ENCODE assay signal across 9 cellular contexts in the genomic region with DNA sequence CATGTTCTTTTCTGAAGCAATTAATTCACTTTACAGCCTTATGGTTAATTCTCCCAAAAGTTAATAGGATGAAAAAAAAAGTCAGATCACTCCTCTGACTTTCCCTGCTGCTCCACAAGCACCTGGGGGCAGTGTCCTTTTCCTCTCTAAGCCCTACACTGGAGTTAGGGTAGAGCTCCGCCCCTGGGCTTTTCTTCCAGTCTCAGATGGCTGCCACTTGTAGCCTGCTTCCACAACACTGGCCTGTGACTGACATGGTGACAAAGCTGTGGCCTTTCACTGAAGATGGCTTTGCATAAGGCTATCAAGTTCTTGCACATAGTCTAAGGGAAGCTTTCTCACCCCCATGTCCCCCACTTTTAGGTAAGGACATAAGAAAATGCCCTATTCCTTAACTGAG. TPM values are rescaled to one million over a fixed set of nuclear protein-coding genes. Genes with fewer than 3 reads are reported as not detected.
DNase-seq lines count a peak whose midpoint lies in the region; ATAC-seq, FAIRE-seq and TF ChIP-seq lines count a peak whose summit lies in the region.
"Had no signal": no experiment of that assay in that cellular context is flagged by ENCODE, and none has a peak within 500 bp of the region (broad histone marks: within the 10 kb centered on the region; RNA-seq: fewer than 3 reads in every experiment).

No MANE protein-coding gene starts in this region.

- H3K9me2 ChIP-seq in hepatocyte (replicated peaks; ENCODE audit: insufficient read depth) = no peaks in the 10 kb centered on the region

- H3K36me3 ChIP-seq in HepG2 (replicated peaks in 1 of 2; ENCODE audit: control insufficient read depth in 1 of 2, insufficient read depth in 2 of 2, low read length in 2 of 2) (no peaks in the 10 kb centered on the region), right lobe of liver (no peaks in the 10 kb centered on the region), hepatocyte (replicated peaks; ENCODE audit: insufficient read depth, low read depth) (no peaks in the 10 kb centered on the region)

- TF ChIP-seq RAD21 in HepG2 (CRISPR knock-in tag; IDR thresholded peaks at IDR 0.05) = peak; percentile 26; the same call in 1 of the 2 replicates

- no peaks in the 10 kb centered on the region for H3K79me2 ChIP-seq in HepG2 (ENCODE audit: insufficient read depth, low read length)
- H3K79me2 ChIP-seq in hepatocyte = peaks cover 12% of the 10 kb centered on the region

- H3K4me1 ChIP-seq in HepG2 (ENCODE audit: insufficient read depth, low read length) (peaks cover 42% of the 10 kb centered on the region), right lobe of liver (peaks cover 0 to 11% (median 2%) of the 10 kb centered on the region in 4 donors), hepatocyte (ENCODE audit: insufficient read depth) (peaks cover 9% of the 10 kb centered on the region)

- no peaks in the 10 kb centered on the region for H4K20me1 ChIP-seq in HepG2 (ENCODE audit: insufficient read depth, low read length)
- H4K20me1 ChIP-seq in hepatocyte (ENCODE audit: insufficient read depth, poor library complexity, severe bottlenecking) = no peaks in the 10 kb centered on the region

- H3K9me3 ChIP-seq in HepG2 (ENCODE audit: low read length) = no peaks in the 10 kb centered on the region
- H3K9me3 ChIP-seq in right lobe of liver = no peaks in the 10 kb centered on the region
- H3K9me3 ChIP-seq in hepatocyte (ENCODE audit: low read depth) = no peaks in the 10 kb centered on the region

- CTCF ChIA-PET in HepG2 (lab: Yijun Ruan, JAX; ENCODE audit: low intra/inter-chr PET ratio, low total read pairs) = interaction anchor here (1.4 kb wide), 1 partner anchor 9 kb away, joined by 3 read pairs; a partner anchor contains a TSS

- TF ChIP-seq POLR2A in HepG2 (IDR thresholded peaks at IDR 0.05; ENCODE audit: insufficient read depth in 1 of 2, low read depth in 2 of 2, low read length in 2 of 2) (no peak), right lobe of liver (IDR thresholded peaks at IDR 0.05) (no peak)

- H3K27ac ChIP-seq in HepG2 (ENCODE audit: extremely low read length, insufficient read depth, low read length) (peak overlapping the region; percentile 7), right lobe of liver (peak overlapping the region in 1 of 3 donors; percentile 79), hepatocyte (peak overlapping the region; percentile 76)

- H3K27me3 ChIP-seq in HepG2 (ENCODE audit: control insufficient read depth in 1 of 2, insufficient read depth in 2 of 2, low read length in 2 of 2) = no peaks in the 10 kb centered on the region
- no peaks in the 10 kb centered on the region for H3K27me3 ChIP-seq in right lobe of liver
- H3K27me3 ChIP-seq in hepatocyte = no peaks in the 10 kb centered on the region

- TF ChIP-seq EP300 in HepG2 (IDR thresholded peaks at IDR 0.05; ENCODE audit: low read depth in 2 of 2, low read length in 2 of 2) (no peak), HepG2 (CRISPR knock-in tag; IDR thresholded peaks at IDR 0.05; ENCODE audit: borderline replicate concordance) (no peak)

- intact Hi-C loops in HepG2 (cut with micrococcal nuclease; ENCODE audit: unreplicated experiment) (loop anchor here (1.0 kb wide), 1 partner anchor 8 kb away; no protein-coding TSS in a partner anchor), right lobe of liver (cut with DNase I) (no loop called here)

- WGBS in HepG2 (ENCODE audit: low lambda C conversion rate) = 13% methylated on average over 1 of the region's 1 CpG
- 80% methylated on average over 1 of the region's 1 CpG for WGBS in right lobe of liver (ENCODE audit: insufficient coverage, low coverage, low lambda C conversion rate, missing lambda C conversion rate)
- WGBS in hepatocyte (ENCODE audit: low lambda C conversion rate, missing lambda C conversion rate) = 53% methylated on average over 1 of the region's 1 CpG

- peak; percentile 79 for FAIRE-seq in HepG2 (lab: Jason Lieb, UNC)

- no TSS peak for BruUV-seq in HepG2 (replicated peaks; lab: Mats Ljungman, UMichigan)

- H3K4me3 ChIP-seq in HepG2 (replicated peaks in 1 of 3; ENCODE audit: insufficient read depth in 1 of 3, low read depth in 2 of 3, low read length in 3 of 3) = peak overlapping the region in 2 of 3 experiments; percentile 68 to 83; a peak in 4 of 6 replicates
- H3K4me3 ChIP-seq in right lobe of liver = no peak overlapping the region
- H3K4me3 ChIP-seq in hepatocyte = no peak overlapping the region

- peak overlapping the region; percentile 66; the same call in 1 of the 2 replicates for H3K9ac ChIP-seq in HepG2 (ENCODE audit: insufficient read depth, low read depth, low read length)

- DNase-seq in HepG2 (ENCODE audit: low spot score) (peak; percentile 61), right lobe of liver (no peak), NCI-H69 (lab: John Stamatoyannopoulos, UW) (peak; percentile 40), hepatocyte (ENCODE audit: low spot score) (peak; percentile 75), hypothalamus (lab: John Stamatoyannopoulos, UW) (no peak), D341Med (ENCODE audit: low spot score) (no peak)
- DNase-seq: hippocampal formation had no signal

- H3K4me2 ChIP-seq in HepG2 (ENCODE audit: low read depth, low read length) (peak overlapping the region; percentile 85), hepatocyte (peak overlapping the region; percentile 69)

- in situ Hi-C loops in HepG2 (cut with HindIII; ENCODE audit: extremely low pct_ligation_motif_present, low pct_unique_long_range_greater_than_20kb) = no loop called here

- ATAC-seq in HepG2 = peak; percentile 36
- ATAC-seq in right lobe of liver = no peak
- no peak for ATAC-seq in GM19351 (IDR thresholded peaks at IDR 0.05; ENCODE audit: unreplicated experiment)
- no peak for ATAC-seq in GM18870 (IDR thresholded peaks at IDR 0.05; ENCODE audit: unreplicated experiment)

- POLR2A ChIA-PET in HepG2 (lab: Yijun Ruan, JAX) = interaction anchor here (1.2 kb wide), 1 partner anchor 9 kb away, joined by 21 read pairs; a partner anchor contains a TSS

- H2AFZ ChIP-seq in HepG2 (ENCODE audit: low read length) = peak overlapping the region; percentile 65
- H2AFZ ChIP-seq in hepatocyte = peak overlapping the region; percentile 87

- TF ChIP-seq CTCF in HepG2 (CRISPR knock-in tag; IDR thresholded peaks at IDR 0.05) (peak; percentile 60), right lobe of liver (IDR thresholded peaks at IDR 0.05) (no peak), hepatocyte (IDR thresholded peaks at IDR 0.05; ENCODE audit: poor library complexity) (peak; percentile 29)

RNA-seq across cellular contexts. Expression of a gene that starts 1.3 kb away (rescaled TPM):
- total RNA-seq in HepG2 (2016; rRNA removed; fragmentation: Illumina TruSeq; extraction: Trizol) = 8.8 and 9.0 TPM in 2 replicates
- 4.7 and 7.5 TPM in 2 replicates for total RNA-seq in HepG2 (2016; cell fraction: cytosol; rRNA removed; fragmentation: Illumina TruSeq; extraction: Trizol; ENCODE audit: low read depth)
- 7.6 and 8.7 TPM in 2 replicates for total RNA-seq in HepG2 (2016; cell fraction: insoluble cytoplasmic fraction; rRNA removed; fragmentation: Illumina TruSeq; extraction: Trizol)
- total RNA-seq in HepG2 (2016; cell fraction: membrane; rRNA removed; fragmentation: Illumina TruSeq; extraction: Trizol) = 12.4 and 17.1 TPM in 2 replicates
- total RNA-seq in HepG2 (2016; cell fraction: nucleus; rRNA removed; fragmentation: Illumina TruSeq; extraction: Trizol) = 4.0 and 4.2 TPM in 2 replicates
- 4.6 and 7.0 TPM in 2 replicates for polyA plus RNA-seq in HepG2 (2011; rRNA removed)
- polyA plus RNA-seq in HepG2 (2011; cell fraction: cytosol; rRNA removed) = 4.9 and 7.2 TPM in 2 replicates
- 6.1 and 7.8 TPM in 2 replicates for polyA plus RNA-seq in HepG2 (2011; cell fraction: nucleus; rRNA removed)
- polyA plus RNA-seq in HepG2 (2012) = 3.0 and 6.0 TPM in 2 replicates
- polyA plus RNA-seq in HepG2 (2016; cell fraction: cytosol; fragmentation: Illumina TruSeq; extraction: Trizol; ENCODE audit: low read depth) = 8.3 and 11.7 TPM in 2 replicates
- polyA plus RNA-seq in HepG2 (2016; cell fraction: insoluble cytoplasmic fraction; fragmentation: Illumina TruSeq; extraction: Trizol; ENCODE audit: low read depth) = 9.1 and 11.2 TPM in 2 replicates
- 12.1 and 13.2 TPM in 2 replicates for polyA plus RNA-seq in HepG2 (2016; cell fraction: membrane; fragmentation: Illumina TruSeq; extraction: Trizol; ENCODE audit: low read depth)
- 7.3 and 9.2 TPM in 2 replicates for polyA plus RNA-seq in HepG2 (2016; cell fraction: nucleus; fragmentation: Illumina TruSeq; extraction: Trizol; ENCODE audit: insufficient read depth, low read depth)
- polyA minus RNA-seq in HepG2 (2011; rRNA and poly(A)+ RNA removed; ENCODE audit: low replicate concordance) = 9.7 and 15.4 TPM in 2 replicates
- polyA minus RNA-seq in HepG2 (2011; cell fraction: cytosol; rRNA and poly(A)+ RNA removed) = 2.9 and 3.6 TPM in 2 replicates
- polyA minus RNA-seq in HepG2 (2011; cell fraction: nucleus; rRNA and poly(A)+ RNA removed) = 3.0 and 3.9 TPM in 2 replicates
- 10 to 100 TPM in 2 of 6 experiments, 1 to 10 TPM in 4; 5.4 to 14.2 (median 7.5) TPM for total RNA-seq in right lobe of liver
- total RNA-seq in hepatocyte = 10.7 and 13.6 TPM in 2 replicates
- polyA plus RNA-seq in hepatocyte = 9.5 and 11.5 TPM in 2 replicates

RNA-seq across cellular contexts. Expression of a gene that starts 9.0 kb away (rescaled TPM):
- total RNA-seq in HepG2 (2016; rRNA removed; fragmentation: Illumina TruSeq; extraction: Trizol) (51.6 and 86.1 TPM in 2 replicates), right lobe of liver (10 to 100 TPM; 25.9 to 46.4 (median 32.9) TPM), hepatocyte (59.6 and 69.0 TPM in 2 replicates)
- 26.8 and 28.0 TPM in 2 replicates for total RNA-seq in HepG2 (2016; cell fraction: cytosol; rRNA removed; fragmentation: Illumina TruSeq; extraction: Trizol; ENCODE audit: low read depth)
- 48.1 and 85.0 TPM in 2 replicates for total RNA-seq in HepG2 (2016; cell fraction: insoluble cytoplasmic fraction; rRNA removed; fragmentation: Illumina TruSeq; extraction: Trizol)
- 31.9 and 32.3 TPM in 2 replicates for total RNA-seq in HepG2 (2016; cell fraction: membrane; rRNA removed; fragmentation: Illumina TruSeq; extraction: Trizol)
- 95.5 and 119 TPM in 2 replicates for total RNA-seq in HepG2 (2016; cell fraction: nucleus; rRNA removed; fragmentation: Illumina TruSeq; extraction: Trizol)
- polyA plus RNA-seq in HepG2 (2011; rRNA removed) (72.7 and 90.4 TPM in 2 replicates), hepatocyte (47.2 and 78.5 TPM in 2 replicates)
- 23.6 and 43.4 TPM in 2 replicates for polyA plus RNA-seq in HepG2 (2011; cell fraction: cytosol; rRNA removed)
- polyA plus RNA-seq in HepG2 (2011; cell fraction: nucleus; rRNA removed) = 214 and 295 TPM in 2 replicates
- 89.9 and 108 TPM in 2 replicates for polyA plus RNA-seq in HepG2 (2012)
- 5.6 and 7.3 TPM in 2 replicates for polyA plus RNA-seq in HepG2 (2016; cell fraction: cytosol; fragmentation: Illumina TruSeq; extraction: Trizol; ENCODE audit: low read depth)
- 57.9 and 60.9 TPM in 2 replicates for polyA plus RNA-seq in HepG2 (2016; cell fraction: insoluble cytoplasmic fraction; fragmentation: Illumina TruSeq; extraction: Trizol; ENCODE audit: low read depth)
- 14.4 and 15.0 TPM in 2 replicates for polyA plus RNA-seq in HepG2 (2016; cell fraction: membrane; fragmentation: Illumina TruSeq; extraction: Trizol; ENCODE audit: low read depth)
- 284 and 293 TPM in 2 replicates for polyA plus RNA-seq in HepG2 (2016; cell fraction: nucleus; fragmentation: Illumina TruSeq; extraction: Trizol; ENCODE audit: insufficient read depth, low read depth)
- 15.4 and 24.6 TPM in 2 replicates for polyA minus RNA-seq in HepG2 (2011; rRNA and poly(A)+ RNA removed; ENCODE audit: low replicate concordance)
- polyA minus RNA-seq in HepG2 (2011; cell fraction: cytosol; rRNA and poly(A)+ RNA removed) = 8.0 and 12.9 TPM in 2 replicates
- polyA minus RNA-seq in HepG2 (2011; cell fraction: nucleus; rRNA and poly(A)+ RNA removed) = 74.5 and 93.7 TPM in 2 replicates

RNA-seq across cellular contexts. Expression of a gene that starts 27.2 kb away (rescaled TPM):
- total RNA-seq in HepG2 (2016; rRNA removed; fragmentation: Illumina TruSeq; extraction: Trizol) = 0.11 and 0.13 TPM in 2 replicates
- total RNA-seq in HepG2 (2016; cell fraction: cytosol; rRNA removed; fragmentation: Illumina TruSeq; extraction: Trizol; ENCODE audit: low read depth) = not detected in 2 replicates
- total RNA-seq in HepG2 (2016; cell fraction: insoluble cytoplasmic fraction; rRNA removed; fragmentation: Illumina TruSeq; extraction: Trizol) = 0.17 and 0.36 TPM in 2 replicates
- 0.03 TPM in 1 of 2 replicates, not detected in the other for total RNA-seq in HepG2 (2016; cell fraction: membrane; rRNA removed; fragmentation: Illumina TruSeq; extraction: Trizol)
- total RNA-seq in HepG2 (2016; cell fraction: nucleus; rRNA removed; fragmentation: Illumina TruSeq; extraction: Trizol) = 0.28 and 0.37 TPM in 2 replicates
- polyA plus RNA-seq in HepG2 (2011; rRNA removed) = 0.72 and 0.77 TPM in 2 replicates
- polyA plus RNA-seq in HepG2 (2011; cell fraction: cytosol; rRNA removed) = 0.21 TPM in 2 replicates
- polyA plus RNA-seq in HepG2 (2011; cell fraction: nucleus; rRNA removed) = 2.3 and 3.4 TPM in 2 replicates
- 0.09 and 0.52 TPM in 2 replicates for polyA plus RNA-seq in HepG2 (2012)
- not detected in 2 replicates for polyA plus RNA-seq in HepG2 (2016; cell fraction: cytosol; fragmentation: Illumina TruSeq; extraction: Trizol; ENCODE audit: low read depth)
- polyA plus RNA-seq in HepG2 (2016; cell fraction: insoluble cytoplasmic fraction; fragmentation: Illumina TruSeq; extraction: Trizol; ENCODE audit: low read depth) = 0.11 TPM in 1 of 2 replicates, not detected in the other
- polyA plus RNA-seq in HepG2 (2016; cell fraction: membrane; fragmentation: Illumina TruSeq; extraction: Trizol; ENCODE audit: low read depth) = 0.17 TPM in 1 of 2 replicates, not detected in the other
- polyA plus RNA-seq in HepG2 (2016; cell fraction: nucleus; fragmentation: Illumina TruSeq; extraction: Trizol; ENCODE audit: insufficient read depth, low read depth) = 1.2 and 1.4 TPM in 2 replicates
- 2.0 and 186 TPM in 2 replicates for polyA minus RNA-seq in HepG2 (2011; rRNA and poly(A)+ RNA removed; ENCODE audit: low replicate concordance)
- polyA minus RNA-seq in HepG2 (2011; cell fraction: cytosol; rRNA and poly(A)+ RNA removed) = 1.5 and 3.4 TPM in 2 replicates
- polyA minus RNA-seq in HepG2 (2011; cell fraction: nucleus; rRNA and poly(A)+ RNA removed) = 0.77 and 2.4 TPM in 2 replicates
- total RNA-seq in right lobe of liver = 1 to 10 TPM in 1 of 6 experiments, under 1 TPM in 5; 0.15 to 1.9 (median 0.50) TPM
- total RNA-seq in hepatocyte = 7.5 and 8.7 TPM in 2 replicates
- polyA plus RNA-seq in hepatocyte = 5.3 and 12.1 TPM in 2 replicates

Comparison
In these comparisons a context has a peak if more than half of its experiments do, and no peak if none do; other contexts are left out.
1. DNase-seq: peak in HepG2 (single experiment), NCI-H69 (single experiment) and hepatocyte (single experiment); none in right lobe of liver (0 of 3), hypothalamus (0 of 51) and D341Med (single experiment).
2. H3K4me3 ChIP-seq: peak in HepG2 (2 of 3); none in right lobe of liver (0 of 3) and hepatocyte (single experiment).
3. CTCF ChIP-seq: peak in HepG2 (single experiment) and hepatocyte (single experiment); none in right lobe of liver (0 of 4).